Comparison of ENCODE assay signal across 11 cellular contexts in the genomic region with DNA sequence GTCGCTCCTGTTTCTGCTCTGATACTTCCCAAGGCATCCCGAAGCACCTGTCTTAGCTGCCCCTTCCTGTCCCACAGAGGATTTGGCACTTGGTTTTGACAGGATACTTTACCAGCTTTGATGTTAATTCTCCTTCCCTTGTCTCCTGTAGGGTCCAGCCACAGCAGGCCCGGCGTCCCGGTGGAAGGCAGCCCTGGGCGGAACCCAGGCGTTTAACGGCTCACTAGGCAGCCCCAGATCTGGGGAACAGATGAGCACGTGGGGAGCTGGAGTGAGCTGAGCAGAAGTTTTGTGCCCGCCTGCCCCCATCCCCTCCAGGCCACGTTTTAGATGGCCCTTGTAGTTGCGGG. TPM values are rescaled to one million over a fixed set of nuclear protein-coding genes. Genes with fewer than 3 reads are reported as not detected.
DNase-seq lines count a peak whose midpoint lies in the region; ATAC-seq, FAIRE-seq and TF ChIP-seq lines count a peak whose summit lies in the region.
"Had no signal": no experiment of that assay in that cellular context is flagged by ENCODE, and none has a peak within 500 bp of the region (broad histone marks: within the 10 kb centered on the region; RNA-seq: fewer than 3 reads in every experiment).

No MANE protein-coding gene starts in this region.

- H3K27ac Mint-ChIP-seq in glutamatergic neuron (ENCODE audit: unreplicated experiment): peak overlapping the region; percentile 97
- H3K27ac Mint-ChIP-seq: activated CD4-positive, alpha-beta T cell treated with anti-CD3 and anti-CD28 coated beads, Interleukin-2, amount 10 ng/mL, durations not matched to agents 24 days and 14 days had no signal

- H3K27me3 Mint-ChIP-seq in glutamatergic neuron (ENCODE audit: unreplicated experiment): peaks cover 10% of the 10 kb centered on the region
- H3K27me3 Mint-ChIP-seq: activated CD4-positive, alpha-beta T cell treated with anti-CD3 and anti-CD28 coated beads, Interleukin-2, amount 10 ng/mL, durations not matched to agents 24 days and 14 days had no signal

- peak overlapping the region; percentile 53 for H3K4me2 ChIP-seq in A549

- TF ChIP-seq RAD21 in A549 (conservative IDR thresholded peaks at IDR 0.05 in 1 of 2, IDR thresholded peaks at IDR 0.05 in 1 of 2) (no peak), Ishikawa (IDR thresholded peaks at IDR 0.05; ENCODE audit: low read depth) (no peak)

- DNase-seq in A549 (ENCODE audit: low read depth in 1 of 2, low spot score in 1 of 2) (no peak), glutamatergic neuron (no peak), pancreas (no peak), mesenteric fat pad (ENCODE audit: low spot score) (no peak), retina (no peak), NCI-H146 (lab: John Stamatoyannopoulos, UW) (no peak)
- DNase-seq: amygdala, MG63 had no signal

- H3K4me1 ChIP-seq in A549 (peaks cover 22% of the 10 kb centered on the region), pancreas (peaks cover 27 to 33% (median 31%) of the 10 kb centered on the region in 3 donors)

- H3K9me3 ChIP-seq in A549: no peaks in the 10 kb centered on the region
- H3K9me3 ChIP-seq in pancreas: no peaks in the 10 kb centered on the region
- H3K9me3 ChIP-seq: MG63 had no signal

- CTCF ChIA-PET in A549 (lab: Yijun Ruan, JAX): interaction anchor here (1.2 to 2.6 kb wide), 5 partner anchors 12 to 36 kb away, joined by 3 to 9 read pairs (median 5); a partner anchor contains a TSS

- TF ChIP-seq CTCF in A549 (IDR thresholded peaks at IDR 0.05) (no peak), glutamatergic neuron (IDR thresholded peaks at IDR 0.05; ENCODE audit: partially characterized antibody, unreplicated experiment) (no peak), pancreas (IDR thresholded peaks at IDR 0.05) (no peak)

- peak overlapping the region; percentile 53 for H3K4me3 Mint-ChIP-seq in glutamatergic neuron (ENCODE audit: unreplicated experiment)
- H3K4me3 Mint-ChIP-seq: activated CD4-positive, alpha-beta T cell treated with anti-CD3 and anti-CD28 coated beads, Interleukin-2, amount 10 ng/mL, durations not matched to agents 24 days and 14 days had no signal

- ATAC-seq in A549 (0 out of 6 replicates have a peak, but pooled peaks of 1 of the 2 experiments have one; percentile 15), pancreas (peak in 3 of 4 donors; percentile 5 to 23 (median 8)), GM18873 (IDR thresholded peaks at IDR 0.05; ENCODE audit: low FRiP score, unreplicated experiment) (no peak)

- H3K4me3 ChIP-seq in A549 (no peak overlapping the region), pancreas (no peak overlapping the region)
- H3K4me3 ChIP-seq: MG63 had no signal

- H3K4me1 Mint-ChIP-seq in glutamatergic neuron (ENCODE audit: low read depth, unreplicated experiment): peaks cover 31% of the 10 kb centered on the region

- POLR2A ChIA-PET in A549 (lab: Yijun Ruan, JAX): interaction anchor here (0.6 kb wide), 1 partner anchor 97 kb away, joined by 4 read pairs; no protein-coding TSS in a partner anchor

- TF ChIP-seq POLR2A in A549 (IDR thresholded peaks at IDR 0.05; ENCODE audit: low read length): no peak

- no peaks in the 10 kb centered on the region for H3K36me3 Mint-ChIP-seq in glutamatergic neuron (ENCODE audit: unreplicated experiment)

- peaks cover 4 to 41% (median 26%) of the 10 kb centered on the region in 3 donors for H3K36me3 ChIP-seq in pancreas

- TF ChIP-seq EP300 in A549 (IDR thresholded peaks at IDR 0.05) (no peak), Ishikawa (IDR thresholded peaks at IDR 0.05; ENCODE audit: borderline replicate concordance) (no peak)

- intact Hi-C loops in pancreas (cut with DNase I): no loop called here

- H3K9me3 Mint-ChIP-seq in glutamatergic neuron (ENCODE audit: unreplicated experiment): peaks cover 21% of the 10 kb centered on the region
- H3K9me3 Mint-ChIP-seq: activated CD4-positive, alpha-beta T cell treated with anti-CD3 and anti-CD28 coated beads, Interleukin-2, amount 10 ng/mL, durations not matched to agents 24 days and 14 days had no signal

- H3K27ac ChIP-seq in A549: peak overlapping the region; percentile 59 to 78; a peak in 5 of 6 replicates
- peak overlapping the region; percentile 40 to 73 (median 68) for H3K27ac ChIP-seq in pancreas

- no peak for FAIRE-seq in A549 (lab: Jason Lieb, UNC)
- no peak for FAIRE-seq in pancreas (lab: Jason Lieb, UNC)

- WGBS in A549 (ENCODE audit: missing lambda C conversion rate): 79% methylated on average over 12 of the region's 12 CpGs
- 35 to 45% methylated on average over 12 of the region's 12 CpGs for WGBS in pancreas, 2 donors

- no peaks in the 10 kb centered on the region for H3K27me3 ChIP-seq in pancreas
- H3K27me3 ChIP-seq: MG63 had no signal

TF ChIP-seq in A549, 52 proteins besides CTCF, POLR2A, EP300 and RAD21:
- TF ChIP-seq ESRRA (IDR thresholded peaks at IDR 0.05; ENCODE audit: borderline replicate concordance, low read length) (no peak), KDM5A (IDR thresholded peaks at IDR 0.05) (no peak), HOXA7 (CRISPR knock-in tag; IDR thresholded peaks at IDR 0.05) (no peak), RFX5 (IDR thresholded peaks at IDR 0.05) (no peak), CHD4 (IDR thresholded peaks at IDR 0.05; ENCODE audit: borderline replicate concordance) (no peak), KDM1A (IDR thresholded peaks at IDR 0.05; ENCODE audit: low read depth) (no peak)
- TF ChIP-seq, protein P1, sequence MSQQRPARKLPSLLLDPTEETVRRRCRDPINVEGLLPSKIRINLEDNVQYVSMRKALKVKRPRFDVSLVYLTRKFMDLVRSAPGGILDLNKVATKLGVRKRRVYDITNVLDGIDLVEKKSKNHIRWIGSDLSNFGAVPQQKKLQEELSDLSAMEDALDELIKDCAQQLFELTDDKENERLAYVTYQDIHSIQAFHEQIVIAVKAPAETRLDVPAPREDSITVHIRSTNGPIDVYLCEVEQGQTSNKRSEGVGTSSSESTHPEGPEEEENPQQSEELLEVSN (IDR thresholded peaks at IDR 0.05; ENCODE audit: borderline replicate concordance, low read depth): no peak

TF ChIP-seq in Ishikawa, 13 proteins besides CTCF, POLR2A, EP300 and RAD21 (continues in another document):
- TF ChIP-seq TEAD4 (IDR thresholded peaks at IDR 0.05) (no peak), YY1 (IDR thresholded peaks at IDR 0.05; ENCODE audit: low read depth) (no peak), TCF12 (IDR thresholded peaks at IDR 0.05; ENCODE audit: low read depth) (no peak)
- TF ChIP-seq, protein P2, sequence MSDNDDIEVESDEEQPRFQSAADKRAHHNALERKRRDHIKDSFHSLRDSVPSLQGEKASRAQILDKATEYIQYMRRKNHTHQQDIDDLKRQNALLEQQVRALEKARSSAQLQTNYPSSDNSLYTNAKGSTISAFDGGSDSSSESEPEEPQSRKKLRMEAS (IDR thresholded peaks at IDR 0.05): peak; percentile 7; the same call in 1 of the 2 replicates

RNA-seq across cellular contexts. Expression of a gene that starts 11.4 kb away (rescaled TPM):
- polyA plus RNA-seq in A549 (2011; rRNA removed) (1.6 and 1.9 TPM in 2 replicates), A549 (2017; fragmentation: RNase III; extraction: RNeasy Plus Mini Kit Qiagen cat#74134 plus additional on column Dnase treatment) (2.1 to 2.5 TPM (median 2.4 TPM) in 3 replicates), pancreas (10 to 100 TPM in 1 of 2 donors, 1 to 10 TPM in 1; 8.2 to 10.9 TPM)
- polyA plus RNA-seq in A549 (2012; cell fraction: cytosol; rRNA removed): 2.4 and 3.1 TPM in 2 replicates
- polyA plus RNA-seq in A549 (2012; cell fraction: nucleus; rRNA removed): 23.4 and 25.4 TPM in 2 replicates
- 3.5 and 3.8 TPM in 2 replicates for polyA minus RNA-seq in A549 (2011; rRNA and poly(A)+ RNA removed)
- total RNA-seq in glutamatergic neuron (ENCODE audit: unreplicated experiment) (5.7 TPM), pancreas (1 to 10 TPM in 5 of 6 donors, under 1 TPM in 1; 0.95 to 3.2 (median 2.4) TPM), mesenteric fat pad (2.8 TPM)

RNA-seq across cellular contexts. Expression of a gene that starts 16.3 kb away (rescaled TPM):
- polyA plus RNA-seq in A549 (2011; rRNA removed) (11.8 and 13.6 TPM in 2 replicates), A549 (2017; fragmentation: RNase III; extraction: RNeasy Plus Mini Kit Qiagen cat#74134 plus additional on column Dnase treatment) (13.2 to 15.3 TPM (median 14.1 TPM) in 3 replicates), pancreas (10 to 100 TPM; 13.6 to 15.6 TPM)
- 21.7 and 24.2 TPM in 2 replicates for polyA plus RNA-seq in A549 (2012; cell fraction: cytosol; rRNA removed)
- polyA plus RNA-seq in A549 (2012; cell fraction: nucleus; rRNA removed): 36.8 and 49.9 TPM in 2 replicates
- 27.2 and 43.9 TPM in 2 replicates for polyA minus RNA-seq in A549 (2011; rRNA and poly(A)+ RNA removed)
- total RNA-seq in glutamatergic neuron (ENCODE audit: unreplicated experiment) (22.3 TPM), pancreas (10 to 100 TPM; 16.8 to 35.1 (median 26.0) TPM), mesenteric fat pad (9.0 TPM)

RNA-seq across cellular contexts. Expression of a gene that starts 25.4 kb away (rescaled TPM):
- polyA plus RNA-seq in A549 (2011; rRNA removed): 6.3 and 6.4 TPM in 2 replicates
- 20.8 and 24.3 TPM in 2 replicates for polyA plus RNA-seq in A549 (2012; cell fraction: cytosol; rRNA removed)
- 27.9 and 33.4 TPM in 2 replicates for polyA plus RNA-seq in A549 (2012; cell fraction: nucleus; rRNA removed)
- polyA plus RNA-seq in A549 (2017; fragmentation: RNase III; extraction: RNeasy Plus Mini Kit Qiagen cat#74134 plus additional on column Dnase treatment): 16.4 to 16.5 TPM (median 16.5 TPM) in 3 replicates
- 4.3 and 6.2 TPM in 2 replicates for polyA minus RNA-seq in A549 (2011; rRNA and poly(A)+ RNA removed)
- 25.7 TPM for total RNA-seq in glutamatergic neuron (ENCODE audit: unreplicated experiment)
- 1 to 10 TPM; 4.7 to 8.9 (median 5.7) TPM for total RNA-seq in pancreas
- 10 to 100 TPM; 13.2 to 14.9 TPM for polyA plus RNA-seq in pancreas
- total RNA-seq in mesenteric fat pad: 10.4 TPM

RNA-seq across cellular contexts. Expression of a gene that starts 37.5 kb away (rescaled TPM):
- polyA plus RNA-seq in A549 (2011; rRNA removed): 11.0 and 16.4 TPM in 2 replicates
- polyA plus RNA-seq in A549 (2012; cell fraction: cytosol; rRNA removed): 14.2 and 18.5 TPM in 2 replicates
- polyA plus RNA-seq in A549 (2012; cell fraction: nucleus; rRNA removed): 55.6 and 61.2 TPM in 2 replicates
- 12.3 to 15.1 TPM (median 14.4 TPM) in 3 replicates for polyA plus RNA-seq in A549 (2017; fragmentation: RNase III; extraction: RNeasy Plus Mini Kit Qiagen cat#74134 plus additional on column Dnase treatment)
- polyA minus RNA-seq in A549 (2011; rRNA and poly(A)+ RNA removed): 21.6 and 27.6 TPM in 2 replicates
- total RNA-seq in glutamatergic neuron (ENCODE audit: unreplicated experiment): 119 TPM
- total RNA-seq in pancreas: 10 to 100 TPM in 2 of 6 donors, 1 to 10 TPM in 4; 6.7 to 21.8 (median 8.3) TPM
- polyA plus RNA-seq in pancreas: 10 to 100 TPM; 14.0 to 17.2 TPM
- total RNA-seq in mesenteric fat pad: 25.9 TPM
